1 cellular context compared by ENCODE assay signal in genomic region chr2:237691200-237691907, GRCh38.
TF ChIP-seq lines count a peak whose summit lies in the region.

No MANE protein-coding gene starts in this region.

TF ChIP-seq in GM12891, 5 proteins besides CTCF, POLR2A, EP300 and RAD21 (continued from another document):
- no peak for TF ChIP-seq TAF1 (IDR thresholded peaks at IDR 0.05; ENCODE audit: low read depth, low read length)
